ENCODE assay signal across 1 cellular context in genomic region chr10:30522661-30523078, GRCh38.
TF ChIP-seq lines count a peak whose summit lies in the region.

No MANE protein-coding gene starts in this region.

TF ChIP-seq in WTC11, 78 proteins besides CTCF, POLR2A, EP300 and RAD21 (continued from another document):
- TF ChIP-seq AR (CRISPR knock-in tag; IDR thresholded peaks at IDR 0.05) (peak; percentile 72; the same call in 1 of the 2 replicates), TEAD1 (CRISPR knock-in tag; IDR thresholded peaks at IDR 0.05) (peak; percentile 95; the same call in 1 of the 2 replicates), TEAD4 (CRISPR knock-in tag; IDR thresholded peaks at IDR 0.05) (0 out of 2 replicates have a peak, but pooled peaks have one; percentile 55), ZNF671 (CRISPR knock-in tag; IDR thresholded peaks at IDR 0.05) (0 out of 2 replicates have a peak, but pooled peaks have one; percentile 55), GABPB1 (CRISPR knock-in tag; IDR thresholded peaks at IDR 0.05) (peak; percentile 53; the same call in 1 of the 2 replicates), SP1 (CRISPR knock-in tag; conservative IDR thresholded peaks at IDR 0.05) (0 out of 2 replicates have a peak, but pooled peaks have one; percentile 54), ESRRA (CRISPR knock-in tag; IDR thresholded peaks at IDR 0.05; ENCODE audit: borderline replicate concordance) (peak; percentile 63; the same call in 1 of the 2 replicates), ETV6 (CRISPR knock-in tag; IDR thresholded peaks at IDR 0.05) (peak; percentile 90), FOXK1 (CRISPR knock-in tag; IDR thresholded peaks at IDR 0.05) (peak; percentile 93), USF1 (CRISPR knock-in tag; IDR thresholded peaks at IDR 0.05) (peak; percentile 52; the same call in 1 of the 2 replicates), FOXP4 (CRISPR knock-in tag; IDR thresholded peaks at IDR 0.05) (peak; percentile 88; the same call in 1 of the 2 replicates)
